Comparison of ENCODE assay signal across 8 cellular contexts in genomic region chr15:99732711-99733267, GRCh38. TPM values are rescaled to one million over a fixed set of nuclear protein-coding genes. Genes with fewer than 3 reads are reported as not detected.
DNase-seq lines count a peak whose midpoint lies in the region; ATAC-seq and TF ChIP-seq lines count a peak whose summit lies in the region.

No MANE protein-coding gene starts in this region.

- intact Hi-C loops in activated B cell treated with CpG ODN at 0.5 μM for 24 hours (cut with micrococcal nuclease) (loop anchor here (1.0 to 10.0 kb wide), 8 partner anchors 22 to 1088 kb away; partner anchors contain the start of genes ASB7, IGF1R, LINS1 and LRRC28), posterior vena cava (cut with DNase I) (no loop called here)

- CTCF ChIA-PET in activated B cell treated with CpG ODN at 0.5 μM for 24 hours (lab: Charles Lee) = interaction anchor here (0.8 to 3.5 kb wide), 4 partner anchors 24 to 478 kb away, joined by 3 to 14 read pairs (median 4); no protein-coding TSS in a partner anchor

- ATAC-seq in GM18907 (IDR thresholded peaks at IDR 0.05; ENCODE audit: unreplicated experiment) = peak; percentile 20
- ATAC-seq in HG03135 (IDR thresholded peaks at IDR 0.05; ENCODE audit: unreplicated experiment) = peak; percentile 28
- ATAC-seq in activated B cell treated with CpG ODN at 0.5 μM for 24 hours (ENCODE audit: low read depth) = no peak

- DNase-seq in BE2C (no peak), activated B cell treated with CpG ODN at 0.5 μM for 24 hours (no peak), glutamatergic neuron (peak; percentile 52), posterior vena cava (ENCODE audit: low spot score) (peak; percentile 84), DMS153 (lab: John Stamatoyannopoulos, UW) (no peak), kidney glomerular epithelial cell (lab: John Stamatoyannopoulos, UW) (no peak)

- no peaks in the 10 kb centered on the region for H3K9me3 ChIP-seq in BE2C

- H3K27ac Mint-ChIP-seq in activated B cell treated with CpG ODN at 0.5 μM for 24 hours (peak overlapping the region; percentile 30), glutamatergic neuron (ENCODE audit: unreplicated experiment) (peak overlapping the region; percentile 60)

- H3K4me3 Mint-ChIP-seq in activated B cell treated with CpG ODN at 0.5 μM for 24 hours (peak overlapping the region; percentile 85), glutamatergic neuron (ENCODE audit: unreplicated experiment) (peak overlapping the region; percentile 93)

- H3K9me3 Mint-ChIP-seq in activated B cell treated with CpG ODN at 0.5 μM for 24 hours (no peaks in the 10 kb centered on the region), glutamatergic neuron (ENCODE audit: unreplicated experiment) (peaks cover 5% of the 10 kb centered on the region)

- H3K36me3 Mint-ChIP-seq in activated B cell treated with CpG ODN at 0.5 μM for 24 hours (ENCODE audit: low read depth) (no peaks in the 10 kb centered on the region), glutamatergic neuron (ENCODE audit: unreplicated experiment) (no peaks in the 10 kb centered on the region)

- no peaks in the 10 kb centered on the region for H3K4me1 ChIP-seq in BE2C

- no peaks in the 10 kb centered on the region for H3K27me3 ChIP-seq in BE2C

- peaks cover 14% of the 10 kb centered on the region for H3K4me1 Mint-ChIP-seq in activated B cell treated with CpG ODN at 0.5 μM for 24 hours
- H3K4me1 Mint-ChIP-seq in glutamatergic neuron (ENCODE audit: low read depth, unreplicated experiment) = peaks cover 19% of the 10 kb centered on the region

- POLR2A ChIA-PET in activated B cell treated with CpG ODN at 0.5 μM for 24 hours (lab: Charles Lee) = interaction anchor here (0.6 to 2.4 kb wide), 15 partner anchors 10 to 1185 kb away, joined by 3 to 19 read pairs (median 5); partner anchors contain the start of genes LRRC28 and MEF2A

- H3K4me3 ChIP-seq in BE2C (ENCODE audit: low read depth, low read length) = peak overlapping the region; percentile 68

- H3K36me3 ChIP-seq in BE2C = no peaks in the 10 kb centered on the region

- no peaks in the 10 kb centered on the region for H3K27me3 Mint-ChIP-seq in activated B cell treated with CpG ODN at 0.5 μM for 24 hours
- peaks cover 7% of the 10 kb centered on the region for H3K27me3 Mint-ChIP-seq in glutamatergic neuron (ENCODE audit: unreplicated experiment)

- no peak for TF ChIP-seq CTCF in BE2C (IDR thresholded peaks at IDR 0.05; ENCODE audit: low read depth, low read length)
- TF ChIP-seq CTCF in activated B cell treated with CpG ODN at 0.5 μM for 24 hours (IDR thresholded peaks at IDR 0.05) = no peak
- TF ChIP-seq CTCF in glutamatergic neuron (IDR thresholded peaks at IDR 0.05; ENCODE audit: partially characterized antibody, unreplicated experiment) = no peak

RNA-seq across cellular contexts. Expression of gene LYSMD4, which starts 0.4 kb away (rescaled TPM):
- polyA plus RNA-seq in BE2C (2012; ENCODE audit: insufficient read depth, insufficient read length, low read depth) = 4.6 TPM
- total RNA-seq in activated B cell treated with CpG ODN at 0.5 μM for 24 hours (4.7 and 6.1 TPM in 2 replicates), glutamatergic neuron (ENCODE audit: unreplicated experiment) (49.8 TPM), posterior vena cava (1 to 10 TPM; 6.8 to 7.5 TPM)

Comparison
In these comparisons a context has a peak if more than half of its experiments do, and no peak if none do; other contexts are left out.
1. DNase-seq: peak in glutamatergic neuron (single experiment) and posterior vena cava (single experiment); none in BE2C (single experiment), activated B cell treated with CpG ODN at 0.5 μM for 24 hours (single experiment), DMS153 (single experiment) and kidney glomerular epithelial cell (single experiment).